Comparison of ENCODE assay signal across 1 cellular context in the genomic region with DNA sequence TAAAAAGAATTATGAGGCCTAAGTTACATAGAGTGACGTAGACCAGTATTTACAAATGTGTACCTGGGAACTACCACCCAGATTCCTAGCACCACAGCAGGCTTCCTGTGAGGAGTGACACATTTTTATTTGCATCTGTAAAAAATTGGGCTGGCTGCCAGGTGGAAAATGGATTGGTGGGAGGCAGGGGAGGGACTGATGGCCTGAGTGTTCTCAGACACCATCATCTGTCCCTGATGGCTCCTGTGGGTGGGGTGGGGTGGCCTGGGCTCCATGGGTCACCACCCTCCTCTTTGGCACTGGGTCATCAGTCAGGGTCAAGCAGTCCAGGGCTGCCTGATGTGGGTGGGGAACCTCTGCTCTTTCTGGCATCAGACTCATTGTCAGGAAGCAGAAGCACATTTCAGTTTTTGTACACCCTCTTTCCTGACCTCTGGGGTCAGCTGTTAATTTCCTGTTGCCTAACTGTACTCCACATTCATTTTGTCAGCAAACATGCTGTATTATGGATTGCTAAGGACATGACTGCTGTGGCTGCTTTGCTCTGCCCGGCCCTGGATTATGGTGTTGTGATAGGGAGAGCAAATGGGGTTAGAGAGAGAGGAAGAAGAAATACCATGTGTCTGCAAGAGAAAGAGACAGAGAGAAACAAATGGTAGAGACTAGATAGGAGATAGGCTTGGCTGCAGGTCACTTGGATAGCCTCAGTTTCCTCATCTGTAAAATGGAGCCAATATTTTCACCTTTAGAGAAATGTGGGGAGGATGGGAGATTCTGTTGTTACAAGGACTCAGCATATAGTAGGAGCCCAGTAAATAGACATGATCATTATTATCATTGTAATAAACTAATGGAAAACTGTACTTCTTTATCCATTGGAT.
TF ChIP-seq lines count a peak whose summit lies in the region.

No MANE protein-coding gene starts in this region.

TF ChIP-seq in GM12878, 131 proteins besides CTCF, POLR2A, EP300 and RAD21:
- TF ChIP-seq, protein P1, sequence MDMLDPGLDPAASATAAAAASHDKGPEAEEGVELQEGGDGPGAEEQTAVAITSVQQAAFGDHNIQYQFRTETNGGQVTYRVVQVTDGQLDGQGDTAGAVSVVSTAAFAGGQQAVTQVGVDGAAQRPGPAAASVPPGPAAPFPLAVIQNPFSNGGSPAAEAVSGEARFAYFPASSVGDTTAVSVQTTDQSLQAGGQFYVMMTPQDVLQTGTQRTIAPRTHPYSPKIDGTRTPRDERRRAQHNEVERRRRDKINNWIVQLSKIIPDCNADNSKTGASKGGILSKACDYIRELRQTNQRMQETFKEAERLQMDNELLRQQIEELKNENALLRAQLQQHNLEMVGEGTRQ (IDR thresholded peaks at IDR 0.05; ENCODE audit: borderline replicate concordance, low read depth, low read length) = no peak
- peak; percentile 36; the same call in 1 of the 2 replicates for TF ChIP-seq NR2F1 (conservative IDR thresholded peaks at IDR 0.05)
